1 cellular context compared by ENCODE assay signal in genomic region chr1:205813755-205814058, GRCh38.
A peak's percentile ranks its signal among the peaks of the same experiment; 100 is the strongest.
TF ChIP-seq lines count a peak whose summit lies in the region.

No MANE protein-coding gene starts in this region.

TF ChIP-seq in HepG2, 621 proteins besides CTCF, POLR2A, EP300 and RAD21:
- TF ChIP-seq GATAD2A (CRISPR knock-in tag; IDR thresholded peaks at IDR 0.05) (no peak), GRHL1 (CRISPR knock-in tag; conservative IDR thresholded peaks at IDR 0.05) (no peak), FOXC1 (CRISPR knock-in tag; IDR thresholded peaks at IDR 0.05; ENCODE audit: borderline replicate concordance) (peak; percentile 40; the same call in 1 of the 2 replicates), ZC3H13 (CRISPR knock-in tag; IDR thresholded peaks at IDR 0.05) (no peak), ZNF350 (CRISPR knock-in tag; IDR thresholded peaks at IDR 0.05; ENCODE audit: borderline replicate concordance, low read depth) (0 out of 2 replicates have a peak, but pooled peaks have one; percentile 8), TCF7L2 (IDR thresholded peaks at IDR 0.05; ENCODE audit: low read depth, low read length) (no peak), MTF2 (CRISPR knock-in tag; IDR thresholded peaks at IDR 0.05; ENCODE audit: borderline replicate concordance) (0 out of 2 replicates have a peak, but pooled peaks have one; percentile 65)
TF ChIP-seq in HepG2: peak in this region for 3.
